In genomic region chr1:203340112-203340804, GRCh38 we compare ENCODE assay signal across 8 cellular contexts. TPM values are rescaled to one million over a fixed set of nuclear protein-coding genes. Genes with fewer than 3 reads are reported as not detected.
A peak's percentile ranks its signal among the peaks of the same experiment; 100 is the strongest.
DNase-seq lines count a peak whose midpoint lies in the region; ATAC-seq and TF ChIP-seq lines count a peak whose summit lies in the region.

No MANE protein-coding gene starts in this region.

- WGBS in trophoblast cell (ENCODE audit: extremely low coverage, insufficient coverage, insufficient read length): no CpG with 5 or more reads among the region's 7 CpGs

- H3K4me3 ChIP-seq in AG04449 (ENCODE audit: low read depth, low read length) (no peak overlapping the region), adipocyte (ENCODE audit: low read length) (no peak overlapping the region), trophoblast cell (ENCODE audit: low read depth, low read length) (no peak overlapping the region)

- H3K79me1 ChIP-seq in trophoblast cell (ENCODE audit: low read length): no peaks in the 10 kb centered on the region

- no peak overlapping the region for H2AK5ac ChIP-seq in trophoblast cell (ENCODE audit: low read length)

- H2BK12ac ChIP-seq in trophoblast cell (ENCODE audit: low read length): no peak overlapping the region

- H3K4me2 ChIP-seq in trophoblast cell (ENCODE audit: low read length): no peak overlapping the region

- intact Hi-C loops in Right ventricle myocardium superior (cut with DNase I): loop anchor here (2.0 kb wide), 2 partner anchors 101 to 147 kb away; no protein-coding TSS in a partner anchor

- H3K27me3 ChIP-seq in adipocyte (replicated peaks; ENCODE audit: control insufficient read depth, insufficient read depth, low read length): no peaks in the 10 kb centered on the region
- H3K27me3 ChIP-seq in trophoblast cell (ENCODE audit: insufficient read depth, low read length): no peaks in the 10 kb centered on the region

- H3K4me1 ChIP-seq in adipocyte (ENCODE audit: control insufficient read depth, insufficient read depth, low read length) (peaks cover 20% of the 10 kb centered on the region), trophoblast cell (ENCODE audit: control insufficient read depth in 1 of 2, insufficient read depth in 2 of 2, low read length in 2 of 2) (peaks cover 0 to 3% of the 10 kb centered on the region in 2 experiments)

- H3K36me3 ChIP-seq in adipocyte (ENCODE audit: control insufficient read depth, insufficient read depth, low read length, severe bottlenecking): peaks cover 10% of the 10 kb centered on the region
- no peaks in the 10 kb centered on the region for H3K36me3 ChIP-seq in trophoblast cell (ENCODE audit: control insufficient read depth in 1 of 2, insufficient read depth in 2 of 2, low read length in 2 of 2)

- H3K4ac ChIP-seq in trophoblast cell (ENCODE audit: low read depth, low read length): no peak overlapping the region

- H3K79me2 ChIP-seq in trophoblast cell (ENCODE audit: control insufficient read depth, insufficient read depth, low read length, poor library complexity): no peaks in the 10 kb centered on the region

- H3K27ac ChIP-seq in trophoblast cell (ENCODE audit: low read depth, low read length): no peak overlapping the region

- ATAC-seq in GM21360 (IDR thresholded peaks at IDR 0.05; ENCODE audit: unreplicated experiment): peak; percentile 63
- peak; percentile 81 for ATAC-seq in Right ventricle myocardium superior (ENCODE audit: poor library complexity)
- ATAC-seq in HG02938 (IDR thresholded peaks at IDR 0.05; ENCODE audit: unreplicated experiment): no peak

- H4K91ac ChIP-seq in trophoblast cell (ENCODE audit: low read depth, low read length): no peak overlapping the region

- peak; percentile 83 for TF ChIP-seq CTCF in AG04449 (IDR thresholded peaks at IDR 0.05; ENCODE audit: insufficient read depth, low read length, missing control alignments)

- no peak overlapping the region for H3K23ac ChIP-seq in trophoblast cell (ENCODE audit: low read length)

- CTCF ChIA-PET in AG04449 (lab: Yijun Ruan, JAX): interaction anchor here (0.7 to 19.8 kb wide), 38 partner anchors 2 to 437 kb away, joined by 3 to 683 read pairs (median 6); partner anchors contain the start of genes BTG2, FMOD, OPTC and PRELP

- no peak for DNase-seq in AG04449 (ENCODE audit: low read depth, low spot score)
- DNase-seq in NCI-H1436 (lab: John Stamatoyannopoulos, UW): peak; percentile 91
- peak; percentile 87 for DNase-seq in SKM-1 (lab: John Stamatoyannopoulos, UW; ENCODE audit: unreplicated experiment)
- peak; percentile 96 for DNase-seq in adipocyte (ENCODE audit: low read depth)
- peak; percentile 79 for DNase-seq in Right ventricle myocardium superior
- peak; percentile 58 to 90 for DNase-seq in trophoblast cell

- POLR2A ChIA-PET in AG04449 (lab: Yijun Ruan, JAX): no interaction called here

- no peaks in the 10 kb centered on the region for H3K9me3 ChIP-seq in adipocyte (ENCODE audit: control insufficient read depth, low read length)
- H3K9me3 ChIP-seq in trophoblast cell (ENCODE audit: insufficient read depth, low read depth, low read length): no peaks in the 10 kb centered on the region

- no peak overlapping the region for H3K18ac ChIP-seq in trophoblast cell (ENCODE audit: low read length)

- peak overlapping the region; percentile 43 for H4K8ac ChIP-seq in trophoblast cell (ENCODE audit: low read depth, low read length)

- H2AFZ ChIP-seq in trophoblast cell (ENCODE audit: insufficient read depth, low read length, poor library complexity): no peak overlapping the region

- no peak overlapping the region for H2BK120ac ChIP-seq in trophoblast cell (ENCODE audit: insufficient read depth, low read length, poor library complexity)

- H3K9ac ChIP-seq in adipocyte (ENCODE audit: low read length) (peak overlapping the region; percentile 44), trophoblast cell (ENCODE audit: low read length) (no peak overlapping the region)

- H3K14ac ChIP-seq in trophoblast cell (ENCODE audit: low read length): no peak overlapping the region

- no peak overlapping the region for H2BK5ac ChIP-seq in trophoblast cell (ENCODE audit: low read depth, low read length, poor library complexity)

- H4K12ac ChIP-seq in trophoblast cell (ENCODE audit: low read depth, low read length): no peak overlapping the region

RNA-seq across cellular contexts. Expression of gene FMOD, which starts 10.7 kb away (rescaled TPM):
- total RNA-seq in Right ventricle myocardium superior: 5.9 TPM
- 0.32 and 0.34 TPM in 2 replicates for polyA plus RNA-seq in trophoblast cell (2013)

RNA-seq across cellular contexts. Expression of gene BTG2, which starts 34.9 kb away (rescaled TPM):
- total RNA-seq in Right ventricle myocardium superior: 40.5 TPM
- 28.9 and 30.4 TPM in 2 replicates for polyA plus RNA-seq in trophoblast cell (2013)
